1 cellular context compared by ENCODE assay signal in the genomic region with DNA sequence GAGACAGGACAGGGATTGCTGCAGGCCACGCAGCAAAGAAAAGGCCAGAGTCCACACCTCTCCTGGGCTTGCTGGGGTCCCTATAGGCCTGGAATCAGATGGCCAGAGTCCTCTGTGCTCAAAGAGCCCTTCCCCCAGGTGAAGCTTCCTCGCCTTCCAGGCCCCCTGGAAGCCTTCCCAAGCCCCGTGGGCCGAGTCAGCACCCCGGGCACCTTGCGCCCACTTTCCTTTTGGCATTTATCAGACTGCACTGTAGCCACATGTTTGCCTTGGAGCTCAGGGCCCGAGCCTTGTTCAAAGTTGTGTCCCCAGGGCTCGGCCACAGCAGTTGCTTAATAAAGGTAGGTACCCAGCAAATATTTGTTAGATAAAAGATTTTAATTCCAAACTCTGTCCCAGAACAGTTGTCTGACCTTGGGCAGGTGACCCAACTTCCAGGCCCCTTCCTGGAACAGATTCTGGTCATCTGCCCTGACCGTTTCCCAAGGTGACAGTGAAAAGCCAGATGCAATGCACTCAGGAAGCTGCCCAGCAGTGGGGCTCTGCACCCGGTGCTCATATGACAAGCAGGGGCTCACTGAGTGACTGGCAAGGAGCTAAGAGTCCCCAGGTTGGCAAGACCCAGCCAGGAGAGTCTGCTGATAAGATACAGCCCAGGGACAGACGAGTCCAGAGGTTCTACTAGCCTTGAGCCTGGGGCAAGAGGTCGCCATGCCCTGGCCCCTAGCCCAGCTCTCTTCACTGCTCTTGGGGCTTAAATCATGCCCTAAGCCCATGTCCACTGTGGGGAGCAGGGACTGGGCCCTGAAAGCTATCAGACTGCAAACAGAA.
TF ChIP-seq lines count a peak whose summit lies in the region.

No MANE protein-coding gene starts in this region.

TF ChIP-seq in HepG2, 621 proteins besides CTCF, POLR2A, EP300 and RAD21 (continued from another document and continues in another):
- TF ChIP-seq, protein P1, sequence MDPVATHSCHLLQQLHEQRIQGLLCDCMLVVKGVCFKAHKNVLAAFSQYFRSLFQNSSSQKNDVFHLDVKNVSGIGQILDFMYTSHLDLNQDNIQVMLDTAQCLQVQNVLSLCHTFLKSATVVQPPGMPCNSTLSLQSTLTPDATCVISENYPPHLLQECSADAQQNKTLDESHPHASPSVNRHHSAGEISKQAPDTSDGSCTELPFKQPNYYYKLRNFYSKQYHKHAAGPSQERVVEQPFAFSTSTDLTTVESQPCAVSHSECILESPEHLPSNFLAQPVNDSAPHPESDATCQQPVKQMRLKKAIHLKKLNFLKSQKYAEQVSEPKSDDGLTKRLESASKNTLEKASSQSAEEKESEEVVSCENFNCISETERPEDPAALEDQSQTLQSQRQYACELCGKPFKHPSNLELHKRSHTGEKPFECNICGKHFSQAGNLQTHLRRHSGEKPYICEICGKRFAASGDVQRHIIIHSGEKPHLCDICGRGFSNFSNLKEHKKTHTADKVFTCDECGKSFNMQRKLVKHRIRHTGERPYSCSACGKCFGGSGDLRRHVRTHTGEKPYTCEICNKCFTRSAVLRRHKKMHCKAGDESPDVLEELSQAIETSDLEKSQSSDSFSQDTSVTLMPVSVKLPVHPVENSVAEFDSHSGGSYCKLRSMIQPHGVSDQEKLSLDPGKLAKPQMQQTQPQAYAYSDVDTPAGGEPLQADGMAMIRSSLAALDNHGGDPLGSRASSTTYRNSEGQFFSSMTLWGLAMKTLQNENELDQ (CRISPR knock-in tag; IDR thresholded peaks at IDR 0.05; ENCODE audit: borderline replicate concordance) = no peak
- TF ChIP-seq DMAP1 (CRISPR knock-in tag; IDR thresholded peaks at IDR 0.05) = peak; percentile 54
- TF ChIP-seq ELF3 (CRISPR knock-in tag; IDR thresholded peaks at IDR 0.05) = no peak
- 0 out of 2 replicates have a peak, but pooled peaks have one; percentile 29 for TF ChIP-seq SP140L (CRISPR knock-in tag; IDR thresholded peaks at IDR 0.05; ENCODE audit: borderline replicate concordance)
- TF ChIP-seq, protein P2, sequence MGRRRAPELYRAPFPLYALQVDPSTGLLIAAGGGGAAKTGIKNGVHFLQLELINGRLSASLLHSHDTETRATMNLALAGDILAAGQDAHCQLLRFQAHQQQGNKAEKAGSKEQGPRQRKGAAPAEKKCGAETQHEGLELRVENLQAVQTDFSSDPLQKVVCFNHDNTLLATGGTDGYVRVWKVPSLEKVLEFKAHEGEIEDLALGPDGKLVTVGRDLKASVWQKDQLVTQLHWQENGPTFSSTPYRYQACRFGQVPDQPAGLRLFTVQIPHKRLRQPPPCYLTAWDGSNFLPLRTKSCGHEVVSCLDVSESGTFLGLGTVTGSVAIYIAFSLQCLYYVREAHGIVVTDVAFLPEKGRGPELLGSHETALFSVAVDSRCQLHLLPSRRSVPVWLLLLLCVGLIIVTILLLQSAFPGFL (CRISPR knock-in tag; IDR thresholded peaks at IDR 0.05) = no peak
- TF ChIP-seq, protein P3, sequence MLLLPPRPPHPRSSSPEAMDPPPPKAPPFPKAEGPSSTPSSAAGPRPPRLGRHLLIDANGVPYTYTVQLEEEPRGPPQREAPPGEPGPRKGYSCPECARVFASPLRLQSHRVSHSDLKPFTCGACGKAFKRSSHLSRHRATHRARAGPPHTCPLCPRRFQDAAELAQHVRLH (CRISPR knock-in tag; IDR thresholded peaks at IDR 0.05; ENCODE audit: borderline replicate concordance, low read depth) = peak; percentile 34; the same call in 1 of the 2 replicates
- peak; percentile 43; the same call in 1 of the 2 replicates for TF ChIP-seq ZSCAN31 (CRISPR knock-in tag; IDR thresholded peaks at IDR 0.05; ENCODE audit: low read depth)
- TF ChIP-seq, protein P4, sequence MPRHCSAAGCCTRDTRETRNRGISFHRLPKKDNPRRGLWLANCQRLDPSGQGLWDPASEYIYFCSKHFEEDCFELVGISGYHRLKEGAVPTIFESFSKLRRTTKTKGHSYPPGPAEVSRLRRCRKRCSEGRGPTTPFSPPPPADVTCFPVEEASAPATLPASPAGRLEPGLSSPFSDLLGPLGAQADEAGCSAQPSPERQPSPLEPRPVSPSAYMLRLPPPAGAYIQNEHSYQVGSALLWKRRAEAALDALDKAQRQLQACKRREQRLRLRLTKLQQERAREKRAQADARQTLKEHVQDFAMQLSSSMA (CRISPR knock-in tag; IDR thresholded peaks at IDR 0.05) = no peak
- 0 out of 2 replicates have a peak, but pooled peaks have one; percentile 23 for TF ChIP-seq SRY (CRISPR knock-in tag; IDR thresholded peaks at IDR 0.05)
- TF ChIP-seq, protein P5, sequence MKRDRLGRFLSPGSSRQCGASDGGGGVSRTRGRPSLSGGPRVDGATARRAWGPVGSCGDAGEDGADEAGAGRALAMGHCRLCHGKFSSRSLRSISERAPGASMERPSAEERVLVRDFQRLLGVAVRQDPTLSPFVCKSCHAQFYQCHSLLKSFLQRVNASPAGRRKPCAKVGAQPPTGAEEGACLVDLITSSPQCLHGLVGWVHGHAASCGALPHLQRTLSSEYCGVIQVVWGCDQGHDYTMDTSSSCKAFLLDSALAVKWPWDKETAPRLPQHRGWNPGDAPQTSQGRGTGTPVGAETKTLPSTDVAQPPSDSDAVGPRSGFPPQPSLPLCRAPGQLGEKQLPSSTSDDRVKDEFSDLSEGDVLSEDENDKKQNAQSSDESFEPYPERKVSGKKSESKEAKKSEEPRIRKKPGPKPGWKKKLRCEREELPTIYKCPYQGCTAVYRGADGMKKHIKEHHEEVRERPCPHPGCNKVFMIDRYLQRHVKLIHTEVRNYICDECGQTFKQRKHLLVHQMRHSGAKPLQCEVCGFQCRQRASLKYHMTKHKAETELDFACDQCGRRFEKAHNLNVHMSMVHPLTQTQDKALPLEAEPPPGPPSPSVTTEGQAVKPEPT (CRISPR knock-in tag; IDR thresholded peaks at IDR 0.05; ENCODE audit: low read depth) = 0 out of 2 replicates have a peak, but pooled peaks have one; percentile 69
- TF ChIP-seq, protein P6, sequence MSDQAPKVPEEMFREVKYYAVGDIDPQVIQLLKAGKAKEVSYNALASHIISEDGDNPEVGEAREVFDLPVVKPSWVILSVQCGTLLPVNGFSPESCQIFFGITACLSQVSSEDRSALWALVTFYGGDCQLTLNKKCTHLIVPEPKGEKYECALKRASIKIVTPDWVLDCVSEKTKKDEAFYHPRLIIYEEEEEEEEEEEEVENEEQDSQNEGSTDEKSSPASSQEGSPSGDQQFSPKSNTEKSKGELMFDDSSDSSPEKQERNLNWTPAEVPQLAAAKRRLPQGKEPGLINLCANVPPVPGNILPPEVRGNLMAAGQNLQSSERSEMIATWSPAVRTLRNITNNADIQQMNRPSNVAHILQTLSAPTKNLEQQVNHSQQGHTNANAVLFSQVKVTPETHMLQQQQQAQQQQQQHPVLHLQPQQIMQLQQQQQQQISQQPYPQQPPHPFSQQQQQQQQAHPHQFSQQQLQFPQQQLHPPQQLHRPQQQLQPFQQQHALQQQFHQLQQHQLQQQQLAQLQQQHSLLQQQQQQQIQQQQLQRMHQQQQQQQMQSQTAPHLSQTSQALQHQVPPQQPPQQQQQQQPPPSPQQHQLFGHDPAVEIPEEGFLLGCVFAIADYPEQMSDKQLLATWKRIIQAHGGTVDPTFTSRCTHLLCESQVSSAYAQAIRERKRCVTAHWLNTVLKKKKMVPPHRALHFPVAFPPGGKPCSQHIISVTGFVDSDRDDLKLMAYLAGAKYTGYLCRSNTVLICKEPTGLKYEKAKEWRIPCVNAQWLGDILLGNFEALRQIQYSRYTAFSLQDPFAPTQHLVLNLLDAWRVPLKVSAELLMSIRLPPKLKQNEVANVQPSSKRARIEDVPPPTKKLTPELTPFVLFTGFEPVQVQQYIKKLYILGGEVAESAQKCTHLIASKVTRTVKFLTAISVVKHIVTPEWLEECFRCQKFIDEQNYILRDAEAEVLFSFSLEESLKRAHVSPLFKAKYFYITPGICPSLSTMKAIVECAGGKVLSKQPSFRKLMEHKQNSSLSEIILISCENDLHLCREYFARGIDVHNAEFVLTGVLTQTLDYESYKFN (CRISPR knock-in tag; conservative IDR thresholded peaks at IDR 0.05) = peak; percentile 37; the same call in 1 of the 2 replicates
- TF ChIP-seq ASH2L (IDR thresholded peaks at IDR 0.05; ENCODE audit: insufficient read length, low read depth, low read length) = peak; percentile 59
- no peak for TF ChIP-seq NCOA5 (CRISPR knock-in tag; IDR thresholded peaks at IDR 0.05)
- peak; percentile 43; the same call in 1 of the 2 replicates for TF ChIP-seq NR2F6 (IDR thresholded peaks at IDR 0.05)
- peak; percentile 22; the same call in 1 of the 2 replicates for TF ChIP-seq NR2F6 (CRISPR knock-in tag; IDR thresholded peaks at IDR 0.05)
- no peak for TF ChIP-seq RORA (CRISPR knock-in tag; IDR thresholded peaks at IDR 0.05)
- TF ChIP-seq ZNF569 (CRISPR knock-in tag; IDR thresholded peaks at IDR 0.05; ENCODE audit: borderline replicate concordance) = no peak
- TF ChIP-seq, protein P7, sequence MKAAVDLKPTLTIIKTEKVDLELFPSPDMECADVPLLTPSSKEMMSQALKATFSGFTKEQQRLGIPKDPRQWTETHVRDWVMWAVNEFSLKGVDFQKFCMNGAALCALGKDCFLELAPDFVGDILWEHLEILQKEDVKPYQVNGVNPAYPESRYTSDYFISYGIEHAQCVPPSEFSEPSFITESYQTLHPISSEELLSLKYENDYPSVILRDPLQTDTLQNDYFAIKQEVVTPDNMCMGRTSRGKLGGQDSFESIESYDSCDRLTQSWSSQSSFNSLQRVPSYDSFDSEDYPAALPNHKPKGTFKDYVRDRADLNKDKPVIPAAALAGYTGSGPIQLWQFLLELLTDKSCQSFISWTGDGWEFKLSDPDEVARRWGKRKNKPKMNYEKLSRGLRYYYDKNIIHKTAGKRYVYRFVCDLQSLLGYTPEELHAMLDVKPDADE (CRISPR knock-in tag; IDR thresholded peaks at IDR 0.05) = no peak
- 0 out of 2 replicates have a peak, but pooled peaks have one; percentile 19 for TF ChIP-seq SNAPC2 (CRISPR knock-in tag; IDR thresholded peaks at IDR 0.05)
- peak; percentile 15; the same call in 1 of the 2 replicates for TF ChIP-seq ZNF230 (CRISPR knock-in tag; IDR thresholded peaks at IDR 0.05)
- peak; percentile 19; the same call in 1 of the 2 replicates for TF ChIP-seq GATAD2A (CRISPR knock-in tag; IDR thresholded peaks at IDR 0.05)
- TF ChIP-seq, protein P8, sequence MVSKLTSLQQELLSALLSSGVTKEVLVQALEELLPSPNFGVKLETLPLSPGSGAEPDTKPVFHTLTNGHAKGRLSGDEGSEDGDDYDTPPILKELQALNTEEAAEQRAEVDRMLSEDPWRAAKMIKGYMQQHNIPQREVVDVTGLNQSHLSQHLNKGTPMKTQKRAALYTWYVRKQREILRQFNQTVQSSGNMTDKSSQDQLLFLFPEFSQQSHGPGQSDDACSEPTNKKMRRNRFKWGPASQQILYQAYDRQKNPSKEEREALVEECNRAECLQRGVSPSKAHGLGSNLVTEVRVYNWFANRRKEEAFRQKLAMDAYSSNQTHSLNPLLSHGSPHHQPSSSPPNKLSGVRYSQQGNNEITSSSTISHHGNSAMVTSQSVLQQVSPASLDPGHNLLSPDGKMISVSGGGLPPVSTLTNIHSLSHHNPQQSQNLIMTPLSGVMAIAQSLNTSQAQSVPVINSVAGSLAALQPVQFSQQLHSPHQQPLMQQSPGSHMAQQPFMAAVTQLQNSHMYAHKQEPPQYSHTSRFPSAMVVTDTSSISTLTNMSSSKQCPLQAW (CRISPR knock-in tag; IDR thresholded peaks at IDR 0.05) = peak; percentile 42; the same call in 1 of the 2 replicates
- TF ChIP-seq, protein P9, sequence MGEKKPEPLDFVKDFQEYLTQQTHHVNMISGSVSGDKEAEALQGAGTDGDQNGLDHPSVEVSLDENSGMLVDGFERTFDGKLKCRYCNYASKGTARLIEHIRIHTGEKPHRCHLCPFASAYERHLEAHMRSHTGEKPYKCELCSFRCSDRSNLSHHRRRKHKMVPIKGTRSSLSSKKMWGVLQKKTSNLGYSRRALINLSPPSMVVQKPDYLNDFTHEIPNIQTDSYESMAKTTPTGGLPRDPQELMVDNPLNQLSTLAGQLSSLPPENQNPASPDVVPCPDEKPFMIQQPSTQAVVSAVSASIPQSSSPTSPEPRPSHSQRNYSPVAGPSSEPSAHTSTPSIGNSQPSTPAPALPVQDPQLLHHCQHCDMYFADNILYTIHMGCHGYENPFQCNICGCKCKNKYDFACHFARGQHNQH (CRISPR knock-in tag; IDR thresholded peaks at IDR 0.05) = peak; percentile 22; the same call in 1 of the 2 replicates
- TF ChIP-seq, protein P10, sequence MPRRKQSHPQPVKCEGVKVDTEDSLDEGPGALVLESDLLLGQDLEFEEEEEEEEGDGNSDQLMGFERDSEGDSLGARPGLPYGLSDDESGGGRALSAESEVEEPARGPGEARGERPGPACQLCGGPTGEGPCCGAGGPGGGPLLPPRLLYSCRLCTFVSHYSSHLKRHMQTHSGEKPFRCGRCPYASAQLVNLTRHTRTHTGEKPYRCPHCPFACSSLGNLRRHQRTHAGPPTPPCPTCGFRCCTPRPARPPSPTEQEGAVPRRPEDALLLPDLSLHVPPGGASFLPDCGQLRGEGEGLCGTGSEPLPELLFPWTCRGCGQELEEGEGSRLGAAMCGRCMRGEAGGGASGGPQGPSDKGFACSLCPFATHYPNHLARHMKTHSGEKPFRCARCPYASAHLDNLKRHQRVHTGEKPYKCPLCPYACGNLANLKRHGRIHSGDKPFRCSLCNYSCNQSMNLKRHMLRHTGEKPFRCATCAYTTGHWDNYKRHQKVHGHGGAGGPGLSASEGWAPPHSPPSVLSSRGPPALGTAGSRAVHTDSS (CRISPR knock-in tag; conservative IDR thresholded peaks at IDR 0.05) = no peak
- TF ChIP-seq KAT8 (CRISPR knock-in tag; IDR thresholded peaks at IDR 0.05) = peak; percentile 17; the same call in 1 of the 2 replicates
- TF ChIP-seq ELF1 (CRISPR knock-in tag; IDR thresholded peaks at IDR 0.05) = peak; percentile 36; the same call in 1 of the 2 replicates
- TF ChIP-seq, protein P11, sequence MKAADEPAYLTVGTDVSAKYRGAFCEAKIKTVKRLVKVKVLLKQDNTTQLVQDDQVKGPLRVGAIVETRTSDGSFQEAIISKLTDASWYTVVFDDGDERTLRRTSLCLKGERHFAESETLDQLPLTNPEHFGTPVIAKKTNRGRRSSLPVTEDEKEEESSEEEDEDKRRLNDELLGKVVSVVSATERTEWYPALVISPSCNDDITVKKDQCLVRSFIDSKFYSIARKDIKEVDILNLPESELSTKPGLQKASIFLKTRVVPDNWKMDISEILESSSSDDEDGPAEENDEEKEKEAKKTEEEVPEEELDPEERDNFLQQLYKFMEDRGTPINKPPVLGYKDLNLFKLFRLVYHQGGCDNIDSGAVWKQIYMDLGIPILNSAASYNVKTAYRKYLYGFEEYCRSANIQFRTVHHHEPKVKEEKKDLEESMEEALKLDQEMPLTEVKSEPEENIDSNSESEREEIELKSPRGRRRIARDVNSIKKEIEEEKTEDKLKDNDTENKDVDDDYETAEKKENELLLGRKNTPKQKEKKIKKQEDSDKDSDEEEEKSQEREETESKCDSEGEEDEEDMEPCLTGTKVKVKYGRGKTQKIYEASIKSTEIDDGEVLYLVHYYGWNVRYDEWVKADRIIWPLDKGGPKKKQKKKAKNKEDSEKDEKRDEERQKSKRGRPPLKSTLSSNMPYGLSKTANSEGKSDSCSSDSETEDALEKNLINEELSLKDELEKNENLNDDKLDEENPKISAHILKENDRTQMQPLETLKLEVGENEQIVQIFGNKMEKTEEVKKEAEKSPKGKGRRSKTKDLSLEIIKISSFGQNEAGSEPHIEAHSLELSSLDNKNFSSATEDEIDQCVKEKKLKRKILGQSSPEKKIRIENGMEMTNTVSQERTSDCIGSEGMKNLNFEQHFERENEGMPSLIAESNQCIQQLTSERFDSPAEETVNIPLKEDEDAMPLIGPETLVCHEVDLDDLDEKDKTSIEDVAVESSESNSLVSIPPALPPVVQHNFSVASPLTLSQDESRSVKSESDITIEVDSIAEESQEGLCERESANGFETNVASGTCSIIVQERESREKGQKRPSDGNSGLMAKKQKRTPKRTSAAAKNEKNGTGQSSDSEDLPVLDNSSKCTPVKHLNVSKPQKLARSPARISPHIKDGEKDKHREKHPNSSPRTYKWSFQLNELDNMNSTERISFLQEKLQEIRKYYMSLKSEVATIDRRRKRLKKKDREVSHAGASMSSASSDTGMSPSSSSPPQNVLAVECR (CRISPR knock-in tag; IDR thresholded peaks at IDR 0.05; ENCODE audit: borderline replicate concordance) = peak; percentile 19; the same call in 1 of the 2 replicates
